15 cellular contexts compared by ENCODE assay signal in the genomic region with DNA sequence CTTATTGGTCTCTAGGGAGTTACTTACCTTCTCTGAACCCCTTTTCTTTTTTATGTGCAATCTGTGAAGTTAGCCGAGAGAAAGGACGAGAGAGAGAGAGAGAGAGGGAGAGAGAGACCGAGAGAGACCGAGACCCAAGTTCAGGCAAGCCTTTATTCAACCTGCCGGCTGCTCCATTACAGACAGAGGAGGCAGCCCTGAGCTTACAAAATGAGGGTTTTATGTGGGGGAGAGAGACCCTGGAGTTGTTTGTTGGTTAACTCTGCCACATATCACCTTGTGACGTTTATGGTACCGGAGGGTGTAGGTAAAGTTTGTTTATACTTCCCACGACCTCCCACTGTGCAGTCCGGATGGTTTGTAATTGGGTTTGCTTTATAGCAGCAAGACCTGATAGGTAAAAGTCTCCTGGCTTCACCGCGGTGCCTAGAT. TPM values are rescaled to one million over a fixed set of nuclear protein-coding genes. Genes with fewer than 3 reads are reported as not detected.
DNase-seq lines count a peak whose midpoint lies in the region; ATAC-seq and TF ChIP-seq lines count a peak whose summit lies in the region.
"Had no signal": no experiment of that assay in that cellular context is flagged by ENCODE, and none has a peak within 500 bp of the region (broad histone marks: within the 10 kb centered on the region; RNA-seq: fewer than 3 reads in every experiment).

No MANE protein-coding gene starts in this region.

- no peak overlapping the region for H3K27ac Mint-ChIP-seq in activated naive CD4-positive, alpha-beta T cell treated with anti-CD3 and anti-CD28 coated beads, Interleukin-2, amount 10 ng/mL, durations not matched to agents 7 days and 5 days
- H3K27ac Mint-ChIP-seq in activated naive CD4-positive, alpha-beta T cell treated with anti-CD3 and anti-CD28 coated beads, Interleukin-2, amount 50 U/mL, for 72 hours = no peak overlapping the region
- peak overlapping the region in 1 of 3 donors; percentile 39 for H3K27ac Mint-ChIP-seq in IgD-negative memory B cell
- no peak overlapping the region for H3K27ac Mint-ChIP-seq in type B pancreatic cell

- DNase-seq in activated naive CD4-positive, alpha-beta T cell treated with anti-CD3 and anti-CD28 coated beads, Interleukin-2, amount 10 ng/mL, durations not matched to agents 7 days and 5 days = no peak
- no peak for DNase-seq in activated naive CD4-positive, alpha-beta T cell treated with anti-CD3 and anti-CD28 coated beads, Interleukin-2, amount 50 U/mL, for 72 hours (ENCODE audit: low spot score in 2 of 2)
- peak; percentile 40 for DNase-seq in iPS DF 19.7 (ENCODE audit: low read depth, low spot score)
- DNase-seq in type B pancreatic cell (ENCODE audit: extremely low spot score, unreplicated experiment) = no peak
- no peak for DNase-seq in NCI-H226
- DNase-seq in NCI-H526 treated with DMSO at 0.1 percent for 48 hours (lab: John Stamatoyannopoulos, UW) = no peak
- no peak for DNase-seq in NCI-H187 (lab: John Stamatoyannopoulos, UW)
- DNase-seq: activated CD4-positive, alpha-beta T cell treated with anti-CD3 and anti-CD28 coated beads for 4 hours; activated effector memory CD4-positive, alpha-beta T cell treated with Interleukin-2 at 50 U/mL for 16 hours; effector CD4-positive, alpha-beta T cell; H7; NCI-H1436 treated with DMSO at 0.1 percent for 48 hours; stimulated activated CD4-positive, alpha-beta T cell treated with anti-CD3 and anti-CD28 coated beads, Interleukin-12 subunit alpha, Interleukin-12 subunit beta, amount 100 ng/mL, for 4 hours; SW 1271 had no signal

- TF ChIP-seq CTCF in type B pancreatic cell (conservative IDR thresholded peaks at IDR 0.05) = no peak

- H3K4me3 Mint-ChIP-seq in activated naive CD4-positive, alpha-beta T cell treated with anti-CD3 and anti-CD28 coated beads, Interleukin-2, amount 10 ng/mL, durations not matched to agents 7 days and 5 days = peak overlapping the region; percentile 55
- H3K4me3 Mint-ChIP-seq in IgD-negative memory B cell = peak overlapping the region in 3 of 4 donors; percentile 34 to 83 (median 47)
- H3K4me3 Mint-ChIP-seq in type B pancreatic cell = peak overlapping the region; percentile 67

- peaks cover 36% of the 10 kb centered on the region for H3K4me1 Mint-ChIP-seq in activated naive CD4-positive, alpha-beta T cell treated with anti-CD3 and anti-CD28 coated beads, Interleukin-2, amount 10 ng/mL, durations not matched to agents 7 days and 5 days
- H3K4me1 Mint-ChIP-seq in IgD-negative memory B cell (peaks cover 3 to 9% (median 7%) of the 10 kb centered on the region in 3 donors), type B pancreatic cell (ENCODE audit: unreplicated experiment) (peaks cover 4% of the 10 kb centered on the region)

- peaks cover 42% of the 10 kb centered on the region for H3K27me3 Mint-ChIP-seq in activated naive CD4-positive, alpha-beta T cell treated with anti-CD3 and anti-CD28 coated beads, Interleukin-2, amount 10 ng/mL, durations not matched to agents 7 days and 5 days
- H3K27me3 Mint-ChIP-seq in IgD-negative memory B cell = peaks cover 22% of the 10 kb centered on the region
- H3K27me3 Mint-ChIP-seq in type B pancreatic cell = peaks cover 58% of the 10 kb centered on the region

- CTCF ChIA-PET in activated naive CD4-positive, alpha-beta T cell treated with anti-CD3 and anti-CD28 coated beads, Interleukin-2, amount 10 ng/mL, durations not matched to agents 7 days and 5 days (lab: Charles Lee) = interaction anchor here (1.0 to 4.4 kb wide), 3 partner anchors 13 to 181 kb away, joined by 4 to 15 read pairs (median 6); a partner anchor contains a TSS

- peaks cover 7% of the 10 kb centered on the region for H3K36me3 Mint-ChIP-seq in activated naive CD4-positive, alpha-beta T cell treated with anti-CD3 and anti-CD28 coated beads, Interleukin-2, amount 10 ng/mL, durations not matched to agents 7 days and 5 days
- H3K36me3 Mint-ChIP-seq in activated naive CD4-positive, alpha-beta T cell treated with anti-CD3 and anti-CD28 coated beads, Interleukin-2, amount 50 U/mL, for 72 hours = no peaks in the 10 kb centered on the region
- no peaks in the 10 kb centered on the region for H3K36me3 Mint-ChIP-seq in IgD-negative memory B cell
- no peaks in the 10 kb centered on the region for H3K36me3 Mint-ChIP-seq in type B pancreatic cell

- ATAC-seq in activated naive CD4-positive, alpha-beta T cell treated with anti-CD3 and anti-CD28 coated beads, Interleukin-2, amount 50 U/mL, for 72 hours = no peak

- H3K9me3 Mint-ChIP-seq in activated naive CD4-positive, alpha-beta T cell treated with anti-CD3 and anti-CD28 coated beads, Interleukin-2, amount 10 ng/mL, durations not matched to agents 7 days and 5 days = no peaks in the 10 kb centered on the region
- H3K9me3 Mint-ChIP-seq in activated naive CD4-positive, alpha-beta T cell treated with anti-CD3 and anti-CD28 coated beads, Interleukin-2, amount 50 U/mL, for 72 hours = no peaks in the 10 kb centered on the region
- no peaks in the 10 kb centered on the region for H3K9me3 Mint-ChIP-seq in IgD-negative memory B cell
- H3K9me3 Mint-ChIP-seq in type B pancreatic cell = no peaks in the 10 kb centered on the region

RNA-seq across cellular contexts. Expression of a gene that starts 1.5 kb away (rescaled TPM):
- total RNA-seq in activated naive CD4-positive, alpha-beta T cell treated with anti-CD3 and anti-CD28 coated beads, Interleukin-2, amount 50 U/mL, for 72 hours = under 1 TPM; 0.16 to 0.27 TPM
- polyA plus RNA-seq in IgD-negative memory B cell = 0.19 TPM
- total RNA-seq in type B pancreatic cell (ENCODE audit: low replicate concordance) = 3.4 and 7.2 TPM in 2 replicates

RNA-seq across cellular contexts. Expression of a gene that starts 52.8 kb away (rescaled TPM):
- total RNA-seq in activated naive CD4-positive, alpha-beta T cell treated with anti-CD3 and anti-CD28 coated beads, Interleukin-2, amount 50 U/mL, for 72 hours = 10 to 100 TPM; 37.3 to 37.4 TPM
- polyA plus RNA-seq in IgD-negative memory B cell = 12.4 TPM
- 0.19 and 0.31 TPM in 2 replicates for total RNA-seq in type B pancreatic cell (ENCODE audit: low replicate concordance)

Comparison
In these comparisons a context has a peak if more than half of its experiments do, and no peak if none do; other contexts are left out.
1. RNA of a gene that starts 52.8 kb away (total RNA-seq): 37.3 to 37.4 TPM in activated naive CD4-positive, alpha-beta T cell treated with anti-CD3 and anti-CD28 coated beads, Interleukin-2, amount 50 U/mL, for 72 hours; 0.19 to 0.31 TPM in type B pancreatic cell; every median in the first group is over 10 times any median in the second.
2. Peak in every context shown above with its lines, with median percentiles within 50 percentile points of each other: H3K4me3 Mint-ChIP-seq.